In the genomic region with DNA sequence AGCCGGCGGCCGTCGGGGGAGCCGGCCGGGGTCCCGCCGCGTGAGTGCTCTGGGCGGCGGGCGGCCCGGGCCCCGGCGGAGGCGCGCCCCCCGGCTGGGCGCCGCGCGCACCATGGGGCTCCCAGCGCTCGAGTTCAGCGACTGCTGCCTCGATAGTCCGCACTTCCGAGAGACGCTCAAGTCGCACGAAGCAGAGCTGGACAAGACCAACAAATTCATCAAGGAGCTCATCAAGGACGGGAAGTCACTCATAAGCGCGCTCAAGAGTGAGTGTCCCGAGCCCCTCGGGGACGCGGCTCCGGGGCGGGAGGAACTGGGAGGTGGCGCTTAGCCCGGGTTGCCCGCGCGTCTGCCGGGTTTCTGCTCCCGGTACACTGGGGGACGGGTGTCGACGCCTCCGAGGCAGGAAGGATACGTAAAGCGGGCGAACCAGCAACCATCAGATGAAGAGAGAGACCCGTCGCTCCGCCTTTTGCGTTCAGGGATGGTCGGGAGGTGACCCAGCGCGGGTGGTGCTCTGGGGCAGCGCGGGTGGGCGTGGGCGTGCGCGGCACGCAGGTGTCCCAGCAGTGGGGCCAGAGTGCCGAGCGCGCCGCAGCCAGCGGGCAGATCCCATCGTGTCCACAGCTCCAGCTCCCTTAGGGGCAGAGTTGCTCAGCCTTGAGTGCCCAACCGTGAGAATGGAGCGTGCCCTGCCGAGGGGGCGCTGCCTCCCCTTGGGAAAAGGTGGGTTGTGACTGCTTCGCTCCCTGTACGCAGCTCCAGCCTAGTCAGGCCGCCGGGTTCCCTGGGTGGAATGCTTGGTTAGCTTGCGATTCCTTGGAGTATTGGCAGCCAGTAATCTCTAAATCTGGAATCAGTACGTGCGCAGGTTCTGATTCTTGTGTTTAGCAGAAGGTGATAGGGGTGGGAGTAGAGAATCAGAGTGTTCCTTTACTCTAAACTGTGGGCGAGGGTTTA, we compare ENCODE assay signal across 8 cellular contexts. TPM values are rescaled to one million over a fixed set of nuclear protein-coding genes. Genes with fewer than 3 reads are reported as not detected.
DNase-seq lines count a peak whose midpoint lies in the region; ATAC-seq and TF ChIP-seq lines count a peak whose summit lies in the region.

No MANE protein-coding gene starts in this region.

- H3K9me3 Mint-ChIP-seq in stimulated activated naive B cell treated with anti-CD40 and anti-IgM and Interleukin-4, amounts not matched to agents 10 μg/mL and 1 μg/mL and 100 μg/mL, for 72 hours: no peaks in the 10 kb centered on the region

- ATAC-seq in GM18867 (IDR thresholded peaks at IDR 0.05; ENCODE audit: unreplicated experiment) (peak; percentile 26), HG03095 (IDR thresholded peaks at IDR 0.05; ENCODE audit: unreplicated experiment) (peak; percentile 18), esophagus mucosa (peak; percentile 22)
- ATAC-seq in stimulated activated naive B cell treated with anti-CD40 and anti-IgM and Interleukin-4, amounts not matched to agents 10 μg/mL and 1 μg/mL and 100 μg/mL, for 72 hours (replicated peaks): peak; percentile 26 to 35

- H3K9me3 ChIP-seq in muscle layer of duodenum (ENCODE audit: control insufficient read depth in 1 of 2, low read length in 2 of 2): no peaks in the 10 kb centered on the region

- no peaks in the 10 kb centered on the region for H3K27me3 ChIP-seq in muscle layer of duodenum (ENCODE audit: low read depth, low read length)

- H3K4me3 ChIP-seq in muscle layer of duodenum (ENCODE audit: low read depth in 1 of 2, low read length in 2 of 2): peak overlapping the region; percentile 71 to 95

- peaks cover 16 to 20% of the 10 kb centered on the region in 2 donors for H3K4me1 Mint-ChIP-seq in stimulated activated naive B cell treated with anti-CD40 and anti-IgM and Interleukin-4, amounts not matched to agents 10 μg/mL and 1 μg/mL and 100 μg/mL, for 72 hours

- no peaks in the 10 kb centered on the region for H3K27me3 Mint-ChIP-seq in stimulated activated naive B cell treated with anti-CD40 and anti-IgM and Interleukin-4, amounts not matched to agents 10 μg/mL and 1 μg/mL and 100 μg/mL, for 72 hours

- TF ChIP-seq CTCF in 22Rv1 (IDR thresholded peaks at IDR 0.05): no peak

- peak overlapping the region; percentile 85 to 93 for H3K4me3 Mint-ChIP-seq in stimulated activated naive B cell treated with anti-CD40 and anti-IgM and Interleukin-4, amounts not matched to agents 10 μg/mL and 1 μg/mL and 100 μg/mL, for 72 hours

- H3K4me1 ChIP-seq in muscle layer of duodenum (ENCODE audit: control insufficient read depth in 1 of 2, insufficient read depth in 2 of 2, low read length in 2 of 2): peaks cover 3 to 18% of the 10 kb centered on the region in 2 donors

- H3K27ac ChIP-seq in 22Rv1 (peak overlapping the region; percentile 61), muscle layer of duodenum (ENCODE audit: low read length) (peak overlapping the region; percentile 71)

- peaks cover 0 to 3% of the 10 kb centered on the region in 2 donors for H3K36me3 Mint-ChIP-seq in stimulated activated naive B cell treated with anti-CD40 and anti-IgM and Interleukin-4, amounts not matched to agents 10 μg/mL and 1 μg/mL and 100 μg/mL, for 72 hours

- peak overlapping the region; percentile 95 for H3K27ac Mint-ChIP-seq in stimulated activated naive B cell treated with anti-CD40 and anti-IgM and Interleukin-4, amounts not matched to agents 10 μg/mL and 1 μg/mL and 100 μg/mL, for 72 hours

- DNase-seq in NCI-H748 treated with DMSO at 0.1 percent for 48 hours (lab: John Stamatoyannopoulos, UW) (peak; percentile 42), activated T-cell treated with anti-CD3 and anti-CD28 coated beads for 48 hours (ENCODE audit: low read depth) (peak; percentile 48)
- peak; percentile 47 for DNase-seq in stimulated activated naive B cell treated with anti-CD40 and anti-IgM and Interleukin-4, amounts not matched to agents 10 μg/mL and 1 μg/mL and 100 μg/mL, for 72 hours

- no peaks in the 10 kb centered on the region for H3K36me3 ChIP-seq in muscle layer of duodenum (ENCODE audit: control insufficient read depth in 1 of 2, insufficient read depth in 2 of 2, low read length in 2 of 2)

RNA-seq across cellular contexts. Expression of a gene that starts 0.8 kb away (rescaled TPM):
- 7.1 TPM for total RNA-seq in esophagus mucosa

Comparison
In these comparisons a context has a peak if more than half of its experiments do, and no peak if none do; other contexts are left out.
1. Peak in every context shown above with its lines: DNase-seq, ATAC-seq, H3K4me3 ChIP-seq and H3K27ac ChIP-seq.